In the genomic region with DNA sequence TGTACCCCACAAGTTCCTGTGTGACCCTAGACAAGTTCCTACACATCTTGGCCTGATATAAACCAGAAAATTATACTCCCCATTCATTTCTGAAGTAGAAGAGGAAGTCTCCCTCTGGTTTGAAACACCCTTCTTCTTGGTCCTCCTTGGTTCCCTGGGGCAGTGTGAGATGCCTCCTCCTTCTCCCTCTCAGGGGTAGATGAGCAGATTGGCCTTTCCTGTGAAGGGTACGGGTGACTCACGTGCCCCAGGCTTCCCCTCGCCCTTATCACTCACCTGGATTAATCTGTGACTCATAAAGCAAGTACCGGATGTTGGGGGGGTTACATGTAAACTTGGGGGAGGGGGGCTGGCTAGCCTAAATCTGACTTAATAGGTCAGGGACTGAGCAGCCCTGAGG, we compare ENCODE assay signal across 10 cellular contexts. TPM values are rescaled to one million over a fixed set of nuclear protein-coding genes. Genes with fewer than 3 reads are reported as not detected.
DNase-seq lines count a peak whose midpoint lies in the region; TF ChIP-seq lines count a peak whose summit lies in the region.
"Had no signal": no experiment of that assay in that cellular context is flagged by ENCODE, and none has a peak within 500 bp of the region (broad histone marks: within the 10 kb centered on the region; RNA-seq: fewer than 3 reads in every experiment).

No MANE protein-coding gene starts in this region.

- H3K4me1 Mint-ChIP-seq in MCF 10A (ENCODE audit: insufficient read depth, unreplicated experiment): peaks cover 16% of the 10 kb centered on the region
- peaks cover 54% of the 10 kb centered on the region for H3K4me1 Mint-ChIP-seq in activated CD4-positive, alpha-beta T cell treated with anti-CD3 and anti-CD28 coated beads, Interleukin-2, amount 10 ng/mL, durations not matched to agents 7 days and 5 days

- CTCF ChIA-PET in MCF 10A (lab: Yijun Ruan, JAX): interaction anchor here (0.6 to 3.8 kb wide), 5 partner anchors 9 to 232 kb away, joined by 3 to 19 read pairs (median 4); no protein-coding TSS in a partner anchor
- CTCF ChIA-PET in activated CD4-positive, alpha-beta T cell treated with anti-CD3 and anti-CD28 coated beads, Interleukin-2, amount 10 ng/mL, durations not matched to agents 7 days and 5 days (lab: Charles Lee): interaction anchor here (1.3 to 12.3 kb wide), 6 partner anchors 9 to 43 kb away, joined by 3 to 132 read pairs (median 10); a partner anchor contains a TSS

- H3K36me3 ChIP-seq in breast epithelium: peaks cover 10% of the 10 kb centered on the region
- peaks cover 11 to 21% (median 15%) of the 10 kb centered on the region in 3 donors for H3K36me3 ChIP-seq in esophagus squamous epithelium
- peaks cover 14 to 34% (median 29%) of the 10 kb centered on the region in 4 donors for H3K36me3 ChIP-seq in stomach
- H3K36me3 ChIP-seq in left ventricle myocardium inferior: peaks cover 24% of the 10 kb centered on the region

- no TSS peak for BruUV-seq in MCF 10A (replicated peaks; lab: Mats Ljungman, UMichigan)

- TF ChIP-seq CTCF in MCF 10A (IDR thresholded peaks at IDR 0.05; ENCODE audit: unreplicated experiment) (no peak), breast epithelium (IDR thresholded peaks at IDR 0.05) (no peak), esophagus squamous epithelium (IDR thresholded peaks at IDR 0.05) (no peak), stomach (IDR thresholded peaks at IDR 0.05) (no peak), left ventricle myocardium inferior (IDR thresholded peaks at IDR 0.05; ENCODE audit: borderline replicate concordance) (no peak)

- H3K9me3 Mint-ChIP-seq in MCF 10A (ENCODE audit: unreplicated experiment): no peaks in the 10 kb centered on the region
- H3K9me3 Mint-ChIP-seq in activated CD4-positive, alpha-beta T cell treated with anti-CD3 and anti-CD28 coated beads, Interleukin-2, amount 10 ng/mL, durations not matched to agents 7 days and 5 days: no peaks in the 10 kb centered on the region

- POLR2A ChIA-PET in MCF 10A (lab: Yijun Ruan, JAX): interaction anchor here (0.7 to 0.8 kb wide), 3 partner anchors 14 to 43 kb away, joined by 3 to 4 read pairs (median 3); a partner anchor contains a TSS
- POLR2A ChIA-PET in activated CD4-positive, alpha-beta T cell treated with anti-CD3 and anti-CD28 coated beads, Interleukin-2, amount 10 ng/mL, durations not matched to agents 7 days and 5 days (lab: Charles Lee): no interaction called here

- WGBS in esophagus squamous epithelium, 2 donors: 18 to 50% methylated on average over 1 to 4 of the region's 4 CpGs
- WGBS in stomach, 5 donors: 9 to 25% (median 19%) methylated on average over 4 of the region's 4 CpGs

- no peak for TF ChIP-seq POLR2A in breast epithelium (IDR thresholded peaks at IDR 0.05)
- TF ChIP-seq POLR2A in esophagus squamous epithelium (IDR thresholded peaks at IDR 0.05): no peak
- TF ChIP-seq POLR2A in stomach (IDR thresholded peaks at IDR 0.05): no peak

- no peak overlapping the region for H3K4me3 ChIP-seq in breast epithelium
- no peak overlapping the region for H3K4me3 ChIP-seq in esophagus squamous epithelium
- no peak overlapping the region for H3K4me3 ChIP-seq in stomach
- H3K4me3 ChIP-seq in left ventricle myocardium inferior: no peak overlapping the region

- no peaks in the 10 kb centered on the region for H3K9me3 ChIP-seq in breast epithelium
- H3K9me3 ChIP-seq in esophagus squamous epithelium: no peaks in the 10 kb centered on the region
- no peaks in the 10 kb centered on the region for H3K9me3 ChIP-seq in stomach
- H3K9me3 ChIP-seq in left ventricle myocardium inferior (replicated peaks): no peaks in the 10 kb centered on the region
- H3K9me3 ChIP-seq: neutrophil had no signal

- peaks cover 19% of the 10 kb centered on the region for H3K36me3 Mint-ChIP-seq in MCF 10A (ENCODE audit: insufficient read depth, unreplicated experiment)
- H3K36me3 Mint-ChIP-seq in activated CD4-positive, alpha-beta T cell treated with anti-CD3 and anti-CD28 coated beads, Interleukin-2, amount 10 ng/mL, durations not matched to agents 7 days and 5 days (ENCODE audit: low read depth): peaks cover 20% of the 10 kb centered on the region

- no peak overlapping the region for H3K27ac ChIP-seq in breast epithelium
- H3K27ac ChIP-seq in esophagus squamous epithelium: peak overlapping the region; percentile 47 to 77 (median 74)
- peak overlapping the region in 4 of 5 donors; percentile 39 to 44 (median 41) for H3K27ac ChIP-seq in stomach
- no peak overlapping the region for H3K27ac ChIP-seq in left ventricle myocardium inferior (replicated peaks)
- H3K27ac ChIP-seq: C4-2B, neutrophil had no signal

- H3K27me3 ChIP-seq in breast epithelium (no peaks in the 10 kb centered on the region), esophagus squamous epithelium (no peaks in the 10 kb centered on the region), stomach (no peaks in the 10 kb centered on the region), left ventricle myocardium inferior (ENCODE audit: low read depth) (no peaks in the 10 kb centered on the region)
- H3K27me3 ChIP-seq: neutrophil had no signal

- no peak overlapping the region for H3K4me3 Mint-ChIP-seq in MCF 10A (ENCODE audit: unreplicated experiment)
- H3K4me3 Mint-ChIP-seq in activated CD4-positive, alpha-beta T cell treated with anti-CD3 and anti-CD28 coated beads, Interleukin-2, amount 10 ng/mL, durations not matched to agents 7 days and 5 days: peak overlapping the region; percentile 20

- peak overlapping the region; percentile 78 for H3K27ac Mint-ChIP-seq in MCF 10A (ENCODE audit: low read depth, unreplicated experiment)
- H3K27ac Mint-ChIP-seq in activated CD4-positive, alpha-beta T cell treated with anti-CD3 and anti-CD28 coated beads, Interleukin-2, amount 10 ng/mL, durations not matched to agents 7 days and 5 days: peak overlapping the region; percentile 82

- H3K4me1 ChIP-seq in breast epithelium: no peaks in the 10 kb centered on the region
- H3K4me1 ChIP-seq in esophagus squamous epithelium: peaks cover 20 to 77% (median 43%) of the 10 kb centered on the region in 3 donors
- peaks cover 9 to 28% (median 12%) of the 10 kb centered on the region in 4 donors for H3K4me1 ChIP-seq in stomach
- no peaks in the 10 kb centered on the region for H3K4me1 ChIP-seq in left ventricle myocardium inferior

- DNase-seq in MCF 10A (ENCODE audit: unreplicated experiment) (peak; percentile 73), breast epithelium (ENCODE audit: low spot score in 2 of 2) (no peak), esophagus squamous epithelium (lab: John Stamatoyannopoulos, UW) (no peak), stomach (peak; percentile 44), left ventricle myocardium inferior (no peak), hepatic stellate cell (ENCODE audit: low spot score) (no peak), NCI-H1417 treated with DMSO at 0.1 percent for 48 hours (lab: John Stamatoyannopoulos, UW) (no peak)
- peak; percentile 38 for DNase-seq in activated CD4-positive, alpha-beta T cell treated with anti-CD3 and anti-CD28 coated beads, Interleukin-2, amount 10 ng/mL, durations not matched to agents 7 days and 5 days

- H3K27me3 Mint-ChIP-seq in MCF 10A (ENCODE audit: insufficient read depth, unreplicated experiment): no peaks in the 10 kb centered on the region
- no peaks in the 10 kb centered on the region for H3K27me3 Mint-ChIP-seq in activated CD4-positive, alpha-beta T cell treated with anti-CD3 and anti-CD28 coated beads, Interleukin-2, amount 10 ng/mL, durations not matched to agents 7 days and 5 days

- intact Hi-C loops in MCF 10A (cut with micrococcal nuclease): no loop called here
- intact Hi-C loops in breast epithelium (cut with DNase I; ENCODE audit: low total_unique reads): no loop called here
- intact Hi-C loops in esophagus squamous epithelium (cut with DNase I): no loop called here
- intact Hi-C loops in stomach (cut with DNase I; ENCODE audit: low total_unique reads): no loop called here
- intact Hi-C loops in left ventricle myocardium inferior (cut with micrococcal nuclease): no loop called here

- no peak for TF ChIP-seq EP300 in stomach (IDR thresholded peaks at IDR 0.05)

RNA-seq across cellular contexts. Expression of a gene that starts 11.1 kb away (rescaled TPM):
- 0.83 and 0.89 TPM in 2 replicates for total RNA-seq in MCF 10A (2022)
- total RNA-seq in breast epithelium: 10 to 100 TPM; 19.0 to 47.9 (median 45.1) TPM
- total RNA-seq in activated CD4-positive, alpha-beta T cell treated with anti-CD3 and anti-CD28 coated beads, Interleukin-2, amount 10 ng/mL, durations not matched to agents 7 days and 5 days: 100 to 1,000 TPM; 190 to 194 TPM
- 1,000 to 10,000 TPM; 1,484 to 2,988 (median 2,291) TPM for total RNA-seq in esophagus squamous epithelium
- total RNA-seq in stomach: 10 to 100 TPM in 3 of 5 donors, 1 to 10 TPM in 2; 1.7 to 60.0 (median 11.4) TPM
- polyA plus RNA-seq in stomach: 100 to 1,000 TPM in 1 of 3 donors, 10 to 100 TPM in 2; 10.8 to 319 (median 36.5) TPM
- 13.6 TPM for total RNA-seq in left ventricle myocardium inferior

RNA-seq across cellular contexts. Expression of a gene that starts 15.3 kb away (rescaled TPM):
- 37.2 and 48.6 TPM in 2 replicates for total RNA-seq in MCF 10A (2022)
- 10 to 100 TPM; 14.2 to 23.9 (median 22.3) TPM for total RNA-seq in breast epithelium
- 10 to 100 TPM; 36.2 to 37.7 TPM for total RNA-seq in activated CD4-positive, alpha-beta T cell treated with anti-CD3 and anti-CD28 coated beads, Interleukin-2, amount 10 ng/mL, durations not matched to agents 7 days and 5 days
- total RNA-seq in esophagus squamous epithelium: 10 to 100 TPM; 23.6 to 43.7 (median 38.3) TPM
- 10 to 100 TPM; 12.5 to 43.6 (median 21.4) TPM for total RNA-seq in stomach
- polyA plus RNA-seq in stomach: 10 to 100 TPM; 10.7 to 22.0 (median 12.5) TPM
- 13.4 TPM for total RNA-seq in left ventricle myocardium inferior

RNA-seq across cellular contexts. Expression of a gene that starts 56.1 kb away (rescaled TPM):
- total RNA-seq in MCF 10A (2022) (not detected in 2 replicates), breast epithelium (100 to 1,000 TPM in 1 of 3 donors, 10 to 100 TPM in 2; 29.3 to 193 (median 38.3) TPM), esophagus squamous epithelium (under 1 TPM in 2 of 4 donors, not detected in 2; 0.15 to 0.57 TPM), stomach (10 to 100 TPM in 1 of 5 donors, 1 to 10 TPM in 2, not detected in 2; 2.8 to 17.4 (median 3.9) TPM), left ventricle myocardium inferior (150 TPM)
- total RNA-seq in activated CD4-positive, alpha-beta T cell treated with anti-CD3 and anti-CD28 coated beads, Interleukin-2, amount 10 ng/mL, durations not matched to agents 7 days and 5 days: under 1 TPM; 0.23 to 0.35 TPM
- 1 to 10 TPM; 1.1 to 5.3 (median 1.5) TPM for polyA plus RNA-seq in stomach

Comparison
In these comparisons a context has a peak if more than half of its experiments do, and no peak if none do; other contexts are left out.
1. DNase-seq: peak in MCF 10A (single experiment), activated CD4-positive, alpha-beta T cell treated with anti-CD3 and anti-CD28 coated beads, Interleukin-2, amount 10 ng/mL, durations not matched to agents 7 days and 5 days (single experiment) and stomach (single experiment); none in breast epithelium (0 of 2), esophagus squamous epithelium (single experiment), left ventricle myocardium inferior (single experiment), hepatic stellate cell (single experiment) and NCI-H1417 treated with DMSO at 0.1 percent for 48 hours (single experiment).
2. H3K27ac ChIP-seq: peak in esophagus squamous epithelium (4 of 4) and stomach (4 of 5); none in breast epithelium (0 of 2) and left ventricle myocardium inferior (single experiment).
3. RNA of a gene that starts 11.1 kb away (total RNA-seq): 1,484 to 2,988 TPM in esophagus squamous epithelium; 190 to 194 TPM in activated CD4-positive, alpha-beta T cell treated with anti-CD3 and anti-CD28 coated beads, Interleukin-2, amount 10 ng/mL, durations not matched to agents 7 days and 5 days, 19.0 to 47.9 TPM in breast epithelium, 13.6 TPM in left ventricle myocardium inferior (single experiment), 1.7 to 60.0 TPM in stomach and 0.83 to 0.89 TPM in MCF 10A; every median in the first group is over 4 times any median in the second.